Comparison of ENCODE assay signal across 4 cellular contexts in genomic region chrX:48886586-48886985, GRCh38. TPM values are rescaled to one million over a fixed set of nuclear protein-coding genes. Genes with fewer than 3 reads are reported as not detected.
"Had no signal": no experiment of that assay in that cellular context is flagged by ENCODE, and none has a peak within 500 bp of the region (broad histone marks: within the 10 kb centered on the region; RNA-seq: fewer than 3 reads in every experiment).

No MANE protein-coding gene starts in this region.

RNA-seq across cellular contexts. Expression of gene PCSK1N, which starts 51.2 kb away (rescaled TPM):
- total RNA-seq: osteoblast, pulmonary artery endothelial cell, skeletal muscle tissue had no signal
- polyA plus RNA-seq: psoas muscle had no signal
